Comparison of ENCODE assay signal across 23 cellular contexts in the genomic region with DNA sequence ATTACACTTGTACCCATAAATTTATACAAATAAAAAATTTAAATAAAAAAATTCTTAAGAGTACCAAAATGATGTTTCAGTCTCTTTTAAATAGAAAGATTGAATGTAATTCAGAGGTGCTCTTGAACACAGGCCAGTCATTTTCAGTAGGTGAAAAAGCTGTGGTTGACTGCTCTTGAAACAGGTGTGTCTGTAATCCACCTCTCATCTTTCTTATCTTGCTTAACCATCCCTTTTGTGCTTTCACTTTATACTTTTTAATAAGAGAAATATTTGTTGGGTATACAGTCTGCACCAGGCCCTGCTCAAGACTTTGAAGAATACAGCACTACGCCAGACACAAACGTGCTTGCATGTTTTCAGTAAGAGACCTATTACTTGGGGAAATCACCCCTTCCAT. TPM values are rescaled to one million over a fixed set of nuclear protein-coding genes. Genes with fewer than 3 reads are reported as not detected.
DNase-seq lines count a peak whose midpoint lies in the region; ATAC-seq, FAIRE-seq and TF ChIP-seq lines count a peak whose summit lies in the region.
"Had no signal": no experiment of that assay in that cellular context is flagged by ENCODE, and none has a peak within 500 bp of the region (broad histone marks: within the 10 kb centered on the region; RNA-seq: fewer than 3 reads in every experiment).

No MANE protein-coding gene starts in this region.

- FAIRE-seq in GM19239 (lab: Jason Lieb, UNC) = peak; percentile 23
- FAIRE-seq: A204.1, K562 had no signal

- no peaks in the 10 kb centered on the region for H3K36me3 ChIP-seq in suprapubic skin
- H3K36me3 ChIP-seq: BLaER1 treated with 17β-estradiol and CSF1 and Interleukin-3, amounts not matched to agents 10 nM and 100 nM; breast epithelium had no signal

- TF ChIP-seq CTCF in nephron (IDR thresholded peaks at IDR 0.05; ENCODE audit: unreplicated experiment in 3 of 3) = no peak
- TF ChIP-seq CTCF in suprapubic skin (IDR thresholded peaks at IDR 0.05) = no peak

- TF ChIP-seq EP300 in suprapubic skin (IDR thresholded peaks at IDR 0.05) = no peak

- TF ChIP-seq POLR2A in suprapubic skin (IDR thresholded peaks at IDR 0.05) = no peak

- H3K9me3 ChIP-seq in T-helper 17 cell (ENCODE audit: control insufficient read depth, low read length, poor library complexity, severe bottlenecking) (no peaks in the 10 kb centered on the region), suprapubic skin (no peaks in the 10 kb centered on the region)
- H3K9me3 ChIP-seq: BLaER1 treated with 17β-estradiol and CSF1 and Interleukin-3, amounts not matched to agents 10 nM and 100 nM; breast epithelium had no signal

- H3K9me3 Mint-ChIP-seq in nephron = no peaks in the 10 kb centered on the region
- H3K9me3 Mint-ChIP-seq: neural crest cell had no signal

- H3K27me3 Mint-ChIP-seq in T-helper 17 cell (no peaks in the 10 kb centered on the region), nephron (ENCODE audit: low read depth) (no peaks in the 10 kb centered on the region)

- no peaks in the 10 kb centered on the region for H3K27me3 ChIP-seq in suprapubic skin
- H3K27me3 ChIP-seq: BLaER1 treated with 17β-estradiol and CSF1 and Interleukin-3, amounts not matched to agents 10 nM and 100 nM; breast epithelium had no signal

- H3K27ac Mint-ChIP-seq in T-helper 17 cell = peak overlapping the region; percentile 29
- H3K27ac Mint-ChIP-seq in nephron = peak overlapping the region; percentile 38 to 74 (median 44)

- ATAC-seq in T-helper 17 cell (no peak), GM18909 (IDR thresholded peaks at IDR 0.05; ENCODE audit: poor library complexity, unreplicated experiment) (no peak)
- ATAC-seq: K562, PC-3 had no signal

- WGBS in suprapubic skin = 97% methylated on average over 2 of the region's 2 CpGs

- H3K4me3 ChIP-seq in suprapubic skin = no peak overlapping the region
- H3K4me3 ChIP-seq: BLaER1 treated with 17β-estradiol and CSF1 and Interleukin-3, amounts not matched to agents 10 nM and 100 nM; breast epithelium; K562 had no signal

- no peak overlapping the region for H3K4me3 Mint-ChIP-seq in T-helper 17 cell
- H3K4me3 Mint-ChIP-seq in nephron = no peak overlapping the region
- H3K4me3 Mint-ChIP-seq: neural crest cell had no signal

- H3K27ac ChIP-seq in suprapubic skin = no peak overlapping the region
- H3K27ac ChIP-seq: BLaER1 treated with 17β-estradiol and CSF1 and Interleukin-3, amounts not matched to agents 10 nM and 100 nM; breast epithelium had no signal

- peaks cover 16% of the 10 kb centered on the region for H3K4me1 ChIP-seq in suprapubic skin

- DNase-seq in NCI-H510A treated with DMSO at 0.1 percent for 48 hours (lab: John Stamatoyannopoulos, UW) (peak; percentile 59), NCI-H510A (lab: John Stamatoyannopoulos, UW) (no peak), GM19239 (ENCODE audit: insufficient read length, low spot score) (no peak), T-helper 17 cell (no peak), suprapubic skin (ENCODE audit: low spot score in 2 of 2) (no peak), SKM-1 (lab: John Stamatoyannopoulos, UW; ENCODE audit: unreplicated experiment) (no peak)
- DNase-seq: activated CD4-positive, alpha-beta T cell treated with anti-CD3 and anti-CD28 coated beads for 4 hours; activated CD8-positive, alpha-beta memory T cell treated with anti-CD3 and anti-CD28 coated beads, Interleukin-2, amount 50 U/mL, for 48 hours; dermis blood vessel endothelial cell; foreskin melanocyte; HCEC 1CT; kidney glomerular epithelial cell; mesendoderm; NCI-H2029; NCI-H524; PC-3 had no signal

- peaks cover 5% of the 10 kb centered on the region for H3K36me3 Mint-ChIP-seq in T-helper 17 cell (ENCODE audit: low read depth)
- no peaks in the 10 kb centered on the region for H3K36me3 Mint-ChIP-seq in nephron (ENCODE audit: low read depth)

- H3K4me1 Mint-ChIP-seq in T-helper 17 cell (peaks cover 28% of the 10 kb centered on the region), nephron (peaks cover 19% of the 10 kb centered on the region)

RNA-seq across cellular contexts. Expression of a gene that starts 3.8 kb away (rescaled TPM):
- total RNA-seq in T-helper 17 cell (100 to 1,000 TPM in 1 of 2 donors, 10 to 100 TPM in 1; 92.7 to 114 TPM), suprapubic skin (100 to 1,000 TPM; 234 to 395 (median 319) TPM)
